25 cellular contexts compared by ENCODE assay signal in genomic region chr1:170262540-170262939, GRCh38.
"Had no signal": no experiment of that assay in that cellular context is flagged by ENCODE, and none has a peak within 500 bp of the region (broad histone marks: within the 10 kb centered on the region; RNA-seq: fewer than 3 reads in every experiment).

No MANE protein-coding gene starts in this region.

- ATAC-seq: activated T-cell treated with anti-CD3 and anti-CD28 coated beads, Interleukin-2, amount 50 U/mL, for 72 hours; foreskin keratinocyte; left lobe of liver had no signal

- H3K9me3 Mint-ChIP-seq: activated T-cell treated with anti-CD3 and anti-CD28 coated beads, Interleukin-2, amount 50 U/mL, for 72 hours; natural killer cell treated with Interleukin-12 subunit alpha and Interleukin-12 subunit beta and Interleukin-15 and Interleukin-18, amount 100 ng/mL, for 72 hours had no signal

- H3K4me1 Mint-ChIP-seq: mesothelial cell of epicardium had no signal

- H3K27ac Mint-ChIP-seq: activated T-cell treated with anti-CD3 and anti-CD28 coated beads, Interleukin-2, amount 50 U/mL, for 72 hours; natural killer cell treated with Interleukin-12 subunit alpha and Interleukin-12 subunit beta and Interleukin-15 and Interleukin-18, amount 100 ng/mL, for 72 hours had no signal

- DNase-seq: activated CD4-positive, alpha-beta T cell treated with anti-CD3 and anti-CD28 coated beads for 1 hour; activated CD8-positive, alpha-beta memory T cell treated with anti-CD3 and anti-CD28 coated beads for 24 hours; activated CD8-positive, alpha-beta memory T cell treated with anti-CD3 and anti-CD28 coated beads, Interleukin-2, amount 50 U/mL, for 48 hours; activated effector memory CD4-positive, alpha-beta T cell treated with anti-CD3 and anti-CD28 coated beads, Interleukin-2, amount 50 U/mL, for 16 hours; activated naive CD4-positive, alpha-beta T cell treated with anti-CD3 and anti-CD28 coated beads, Interleukin-2, amount 50 U/mL, for 16 hours; activated T-cell treated with anti-CD3 and anti-CD28 coated beads, Interleukin-2, amount 50 U/mL, for 72 hours; adrenal gland; dermis blood vessel endothelial cell; effector memory CD4-positive, alpha-beta T cell; foreskin keratinocyte; hypothalamus; sigmoid colon; stimulated activated naive CD4-positive, alpha-beta T cell; SW 1271; T-helper 2 cell; WERI-Rb-1 had no signal

- H3K27ac ChIP-seq: adrenal gland, cardiac muscle cell, esophagus muscularis mucosa, foreskin keratinocyte, neutrophil, parathyroid adenoma, sigmoid colon, WERI-Rb-1 had no signal

- H3K4me3 ChIP-seq: adrenal gland, cardiac muscle cell, esophagus muscularis mucosa, lung, sigmoid colon, tibial nerve had no signal

- H3K4me3 Mint-ChIP-seq: activated T-cell treated with anti-CD3 and anti-CD28 coated beads, Interleukin-2, amount 50 U/mL, for 72 hours; mesothelial cell of epicardium had no signal

- H3K36me3 ChIP-seq: adrenal gland, cardiac muscle cell, esophagus muscularis mucosa, neutrophil, sigmoid colon, tibial nerve, WERI-Rb-1 had no signal

- H3K36me3 Mint-ChIP-seq: mesothelial cell of epicardium had no signal

- H3K27me3 ChIP-seq: adrenal gland, cardiac muscle cell, esophagus muscularis mucosa, foreskin keratinocyte, neutrophil, sigmoid colon, tibial nerve had no signal

- H3K9me3 ChIP-seq: adrenal gland, esophagus muscularis mucosa, neutrophil, sigmoid colon, tibial nerve had no signal

- H3K4me1 ChIP-seq: foreskin keratinocyte, parathyroid adenoma, sigmoid colon had no signal
